8 cellular contexts compared by ENCODE assay signal in the genomic region with DNA sequence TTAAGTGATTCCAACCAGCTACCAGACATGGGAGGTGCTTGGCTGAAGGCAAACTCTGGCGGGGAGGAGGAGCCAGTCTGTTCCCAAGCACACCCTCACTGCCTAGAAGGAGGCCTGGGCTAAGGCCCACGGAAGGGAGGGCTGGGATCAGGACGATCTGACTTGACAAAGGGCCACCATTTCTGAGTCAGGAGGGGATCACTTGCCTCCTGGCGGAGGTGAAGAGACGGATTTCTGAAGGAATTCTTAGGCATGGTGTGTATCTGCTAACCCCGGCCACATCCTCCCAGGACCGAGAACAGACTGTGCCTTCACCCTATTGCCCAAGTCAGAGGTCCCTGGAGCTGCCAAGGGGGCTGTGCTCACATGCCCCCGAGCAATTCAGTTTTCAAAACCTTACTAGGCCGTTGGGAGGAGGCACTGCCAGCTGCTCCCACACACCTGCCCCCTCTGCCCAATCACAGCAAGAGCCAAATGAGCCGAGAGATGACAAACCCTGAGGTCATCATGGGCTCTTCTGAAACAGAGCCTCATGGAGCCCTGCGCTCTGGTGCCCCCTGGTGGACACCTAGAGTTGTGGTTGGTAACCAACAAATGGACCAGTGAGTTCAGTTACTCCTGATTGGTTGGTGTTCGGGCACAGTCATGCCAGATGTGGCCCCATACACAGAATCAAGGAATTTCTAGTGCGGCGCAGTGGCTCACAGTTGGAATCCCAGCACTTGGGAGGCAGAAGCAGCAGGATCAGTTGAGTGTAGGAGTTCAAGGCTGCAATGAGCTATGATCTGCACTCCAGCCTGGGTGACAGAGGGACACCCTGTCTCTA. TPM values are rescaled to one million over a fixed set of nuclear protein-coding genes. Genes with fewer than 3 reads are reported as not detected.
A peak's percentile ranks its signal among the peaks of the same experiment; 100 is the strongest.
DNase-seq lines count a peak whose midpoint lies in the region; ATAC-seq, FAIRE-seq and TF ChIP-seq lines count a peak whose summit lies in the region.

No MANE protein-coding gene starts in this region.

- H4K20me1 ChIP-seq in KMS-11 (ENCODE audit: insufficient read depth), result no peaks in the 10 kb centered on the region

- peak; percentile 93 for DNase-seq in D721Med (ENCODE audit: insufficient read length, low spot score)
- DNase-seq in activated T-cell treated with anti-CD3 and anti-CD28 coated beads, Interleukin-2, amount 50 U/mL, for 1 hour, result peak; percentile 92
- peak; percentile 95 for DNase-seq in fibroblast of villous mesenchyme (ENCODE audit: low read depth)
- peak; percentile 97 for DNase-seq in omental fat pad (ENCODE audit: low spot score)
- DNase-seq in thoracic aorta (ENCODE audit: low spot score), result peak; percentile 88
- no peak for DNase-seq in NCI-H2107 (lab: John Stamatoyannopoulos, UW)

- H3K27me3 ChIP-seq in KMS-11 (ENCODE audit: insufficient read depth, low read depth) (no peaks in the 10 kb centered on the region), thoracic aorta (replicated peaks; ENCODE audit: insufficient read depth) (no peaks in the 10 kb centered on the region)

- ATAC-seq in GM21723 (IDR thresholded peaks at IDR 0.05; ENCODE audit: unreplicated experiment), result peak; percentile 89
- peak; percentile 92 for ATAC-seq in omental fat pad (ENCODE audit: low FRiP score)
- peak; percentile 95 for ATAC-seq in thoracic aorta (ENCODE audit: insufficient number of reproducible peaks, low FRiP score, low read depth)

- TF ChIP-seq CTCF in D721Med (IDR thresholded peaks at IDR 0.05; ENCODE audit: insufficient read depth, missing control alignments), result peak; percentile 94
- TF ChIP-seq CTCF in KMS-11 (conservative IDR thresholded peaks at IDR 0.05; ENCODE audit: low read depth, low read length), result peak; percentile 97
- peak; percentile 97 for TF ChIP-seq CTCF in fibroblast of villous mesenchyme (IDR thresholded peaks at IDR 0.05; ENCODE audit: insufficient read depth, low read depth, low read length)
- TF ChIP-seq CTCF in omental fat pad (IDR thresholded peaks at IDR 0.05), result peak in 2 of 3 donors; percentile 87
- TF ChIP-seq CTCF in thoracic aorta (IDR thresholded peaks at IDR 0.05), result peak; percentile 97

- H3K36me3 ChIP-seq in KMS-11 (ENCODE audit: insufficient read depth), result no peaks in the 10 kb centered on the region
- no peaks in the 10 kb centered on the region for H3K36me3 ChIP-seq in thoracic aorta

- peak overlapping the region; percentile 65 for H2AFZ ChIP-seq in KMS-11 (ENCODE audit: low read depth)

- peak overlapping the region; percentile 29; the same call in 1 of the 2 replicates for H3K27ac ChIP-seq in KMS-11
- H3K27ac ChIP-seq in thoracic aorta, result peak overlapping the region; percentile 85 to 95

- H3K4me3 ChIP-seq in KMS-11 (IDR thresholded peaks at IDR 0.05; ENCODE audit: insufficient read depth, low read depth, low read length) (no peak overlapping the region), fibroblast of villous mesenchyme (ENCODE audit: low read depth, low read length) (no peak overlapping the region), thoracic aorta (peak overlapping the region; percentile 50)

- no peaks in the 10 kb centered on the region for H3K79me2 ChIP-seq in KMS-11 (ENCODE audit: insufficient read depth, low read depth)

- H3K4me1 ChIP-seq in KMS-11 (ENCODE audit: low read depth, poor library complexity, severe bottlenecking) (peaks cover 19% of the 10 kb centered on the region), thoracic aorta (ENCODE audit: control insufficient read depth in 1 of 2, low read depth in 2 of 2) (peaks cover 0 to 19% of the 10 kb centered on the region in 2 donors)

- no peak for FAIRE-seq in D721Med (lab: Jason Lieb, UNC)

- H3K4me2 ChIP-seq in KMS-11, result peak overlapping the region; percentile 30

- no peaks in the 10 kb centered on the region for H3K9me3 ChIP-seq in thoracic aorta

- H3K9ac ChIP-seq in KMS-11, result no peak overlapping the region; the same call in 1 of the 2 replicates

RNA-seq across cellular contexts. Expression of a gene that starts 6.5 kb away (rescaled TPM):
- total RNA-seq in fibroblast of villous mesenchyme, result 8.4 and 12.1 TPM in 2 replicates
- 10 to 100 TPM; 12.6 to 26.6 (median 15.6) TPM for total RNA-seq in omental fat pad
- total RNA-seq in thoracic aorta, result 10 to 100 TPM; 38.9 to 69.8 TPM
